23 cellular contexts compared by ENCODE assay signal in the genomic region with DNA sequence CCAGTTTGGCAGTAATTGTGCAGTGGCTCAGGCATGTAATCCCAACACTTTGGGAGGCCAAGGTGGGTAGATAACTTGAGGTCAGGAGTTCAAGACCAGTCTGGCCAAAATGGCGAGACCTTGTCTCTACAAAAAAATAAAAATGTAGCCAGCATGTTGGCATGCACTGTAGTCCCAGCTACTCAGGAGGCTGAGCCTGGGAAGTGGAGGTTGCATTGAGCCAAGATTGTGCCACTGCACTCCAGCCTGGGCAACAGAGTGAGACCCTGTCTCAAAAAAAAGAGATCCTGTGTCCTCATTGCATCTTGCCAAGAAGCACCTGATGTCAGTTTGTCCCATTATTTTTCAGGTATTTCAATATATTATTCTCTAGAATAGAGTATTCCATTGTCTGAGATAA.
A peak's percentile ranks its signal among the peaks of the same experiment; 100 is the strongest.
DNase-seq lines count a peak whose midpoint lies in the region; ATAC-seq, FAIRE-seq and TF ChIP-seq lines count a peak whose summit lies in the region.
"Had no signal": no experiment of that assay in that cellular context is flagged by ENCODE, and none has a peak within 500 bp of the region (broad histone marks: within the 10 kb centered on the region; RNA-seq: fewer than 3 reads in every experiment).

No MANE protein-coding gene starts in this region.

- peaks cover 0 to 3% (median 0%) of the 10 kb centered on the region in 3 experiments for H3K36me3 ChIP-seq in naive thymus-derived CD4-positive, alpha-beta T cell (ENCODE audit: control insufficient read depth in 2 of 3, insufficient read depth in 3 of 3, low read length in 3 of 3)
- H3K36me3 ChIP-seq: lower lobe of right lung had no signal

- peaks cover 73% of the 10 kb centered on the region for H3K4me1 Mint-ChIP-seq in CD4-positive, alpha-beta T cell (ENCODE audit: low read depth)
- peaks cover 16% of the 10 kb centered on the region for H3K4me1 Mint-ChIP-seq in WTC11
- H3K4me1 Mint-ChIP-seq in naive thymus-derived CD4-positive, alpha-beta T cell, result peaks cover 49 to 81% (median 75%) of the 10 kb centered on the region in 7 donors

- peak overlapping the region; percentile 55 for H3K4me2 ChIP-seq in A549
- H3K4me2 ChIP-seq: KMS-11 had no signal

- ATAC-seq in A549 (no peak), WTC11 (no peak)
- no peak for ATAC-seq in CD4-positive, alpha-beta T cell (ENCODE audit: poor library complexity)
- no peak for ATAC-seq in naive thymus-derived CD4-positive, alpha-beta T cell
- ATAC-seq: lower lobe of right lung had no signal

- H3K9me3 ChIP-seq in A549, result no peaks in the 10 kb centered on the region
- no peaks in the 10 kb centered on the region for H3K9me3 ChIP-seq in CD4-positive, alpha-beta T cell (ENCODE audit: control insufficient read depth, low read length)
- H3K9me3 ChIP-seq in naive thymus-derived CD4-positive, alpha-beta T cell (ENCODE audit: control insufficient read depth in 2 of 3, low read length in 3 of 3), result no peaks in the 10 kb centered on the region
- H3K9me3 ChIP-seq: Caco-2, lower lobe of right lung, testis had no signal

- no peak for FAIRE-seq in A549 (lab: Jason Lieb, UNC)
- FAIRE-seq: keratinocyte had no signal

- H3K4me3 ChIP-seq in A549, result no peak overlapping the region
- H3K4me3 ChIP-seq in naive thymus-derived CD4-positive, alpha-beta T cell (ENCODE audit: low read length), result no peak overlapping the region
- H3K4me3 ChIP-seq: lower lobe of right lung, testis had no signal

- CTCF ChIA-PET in A549 (lab: Yijun Ruan, JAX), result interaction anchor here (1.1 to 2.2 kb wide), 3 partner anchors 109 to 294 kb away, joined by 4 to 6 read pairs (median 4); no protein-coding TSS in a partner anchor
- CTCF ChIA-PET in CD4-positive, alpha-beta T cell (lab: Charles Lee), result interaction anchor here (0.7 kb wide), 1 partner anchor 981 kb away, joined by 3 read pairs; no protein-coding TSS in a partner anchor
- CTCF ChIA-PET in WTC11 (lab: Charles Lee), result interaction anchor here (0.6 kb wide), 1 partner anchor 42 kb away, joined by 3 read pairs; no protein-coding TSS in a partner anchor
- CTCF ChIA-PET in naive thymus-derived CD4-positive, alpha-beta T cell (lab: Charles Lee), result interaction anchor here (0.6 to 1.1 kb wide), 2 partner anchors 10 to 22 kb away, joined by 3 read pairs; no protein-coding TSS in a partner anchor

- no peaks in the 10 kb centered on the region for H3K27me3 ChIP-seq in CD4-positive, alpha-beta T cell (ENCODE audit: control insufficient read depth, insufficient read depth, low read length)
- H3K27me3 ChIP-seq in naive thymus-derived CD4-positive, alpha-beta T cell (ENCODE audit: control insufficient read depth in 2 of 2, insufficient read depth in 2 of 2, low read length in 2 of 2), result no peaks in the 10 kb centered on the region
- H3K27me3 ChIP-seq: testis had no signal

- TF ChIP-seq RAD21 in A549 (conservative IDR thresholded peaks at IDR 0.05 in 1 of 2, IDR thresholded peaks at IDR 0.05 in 1 of 2), result no peak

- TF ChIP-seq CTCF in A549 (IDR thresholded peaks at IDR 0.05), result no peak
- TF ChIP-seq CTCF in CD4-positive, alpha-beta T cell (IDR thresholded peaks at IDR 0.05), result no peak
- TF ChIP-seq CTCF in WTC11 (IDR thresholded peaks at IDR 0.05), result no peak

- POLR2A ChIA-PET in A549 (lab: Yijun Ruan, JAX) (no interaction called here), WTC11 (lab: Charles Lee) (no interaction called here)
- POLR2A ChIA-PET in CD4-positive, alpha-beta T cell (lab: Charles Lee), result interaction anchor here (1.0 to 1.1 kb wide), 2 partner anchors 22 to 61 kb away, joined by 3 read pairs; no protein-coding TSS in a partner anchor
- POLR2A ChIA-PET in naive thymus-derived CD4-positive, alpha-beta T cell (lab: Charles Lee), result interaction anchor here (1.0 to 2.6 kb wide), 6 partner anchors 17 to 60 kb away, joined by 3 to 15 read pairs (median 4); no protein-coding TSS in a partner anchor

- H3K4me1 ChIP-seq in A549, result peaks cover 42% of the 10 kb centered on the region
- H3K4me1 ChIP-seq in naive thymus-derived CD4-positive, alpha-beta T cell (ENCODE audit: control insufficient read depth in 2 of 2, insufficient read depth in 2 of 2, low read length in 2 of 2), result peaks cover 22 to 59% of the 10 kb centered on the region in 2 donors
- H3K4me1 ChIP-seq: Caco-2 had no signal

- TF ChIP-seq EP300 in A549 (IDR thresholded peaks at IDR 0.05), result no peak

- intact Hi-C loops in CD4-positive, alpha-beta T cell (cut with DNase I, micrococcal nuclease), result loop anchor here in 1 of 2 experiments (2.0 to 10.0 kb wide), 2 partner anchors 15 to 197 kb away; no protein-coding TSS in a partner anchor
- intact Hi-C loops in naive thymus-derived CD4-positive, alpha-beta T cell (cut with micrococcal nuclease), result loop anchor here in 1 of 2 donors (10.0 kb wide), 1 partner anchor 187 kb away; no protein-coding TSS in a partner anchor

- peak overlapping the region; percentile 34 to 70; a peak in 4 of 6 replicates for H3K27ac ChIP-seq in A549
- H3K27ac ChIP-seq in CD4-positive, alpha-beta T cell (ENCODE audit: low read depth, low read length), result no peak overlapping the region
- H3K27ac ChIP-seq in naive thymus-derived CD4-positive, alpha-beta T cell (ENCODE audit: low read depth, low read length), result no peak overlapping the region
- H3K27ac ChIP-seq: KMS-11, lower lobe of right lung, testis had no signal

- 83% methylated on average over 1 of the region's 1 CpG for WGBS in A549 (ENCODE audit: missing lambda C conversion rate)

- no peak for TF ChIP-seq POLR2A in A549 (IDR thresholded peaks at IDR 0.05; ENCODE audit: low read length)

- H3K4me3 Mint-ChIP-seq in CD4-positive, alpha-beta T cell, result no peak overlapping the region
- no peak overlapping the region for H3K4me3 Mint-ChIP-seq in WTC11
- H3K4me3 Mint-ChIP-seq in naive thymus-derived CD4-positive, alpha-beta T cell, result peak overlapping the region in 1 of 10 donors; percentile 3

- no peaks in the 10 kb centered on the region for H3K9me3 Mint-ChIP-seq in CD4-positive, alpha-beta T cell
- no peaks in the 10 kb centered on the region for H3K9me3 Mint-ChIP-seq in WTC11
- no peaks in the 10 kb centered on the region for H3K9me3 Mint-ChIP-seq in naive thymus-derived CD4-positive, alpha-beta T cell

- no peak for DNase-seq in A549 (ENCODE audit: low read depth in 1 of 2, low spot score in 1 of 2)
- DNase-seq in CD4-positive, alpha-beta T cell, result no peak
- no peak for DNase-seq in WTC11 (ENCODE audit: low spot score)
- DNase-seq in naive thymus-derived CD4-positive, alpha-beta T cell, result no peak
- no peak for DNase-seq in GM19240 (ENCODE audit: insufficient read length, low spot score)
- DNase-seq in foreskin melanocyte, result no peak
- no peak for DNase-seq in activated CD4-positive, alpha-beta T cell treated with anti-CD3 and anti-CD28 coated beads, Interleukin-2, amount 50 U/mL, for 48 hours
- no peak for DNase-seq in retina
- DNase-seq: activated effector memory CD4-positive, alpha-beta T cell treated with Interleukin-2 at 50 U/mL for 16 hours; amygdala; caudate nucleus; DND-41; H7; hypothalamus; lower lobe of right lung; NCI-H187; occipital lobe; stimulated activated CD4-positive, alpha-beta T cell treated with anti-CD3 and anti-CD28 coated beads, Interleukin-15, amount 100 ng/mL, for 24 hours; T-helper 9 cell; testis had no signal

- no peaks in the 10 kb centered on the region for H3K27me3 Mint-ChIP-seq in CD4-positive, alpha-beta T cell
- peaks cover 6% of the 10 kb centered on the region; the same call in 1 of the 2 replicates for H3K27me3 Mint-ChIP-seq in WTC11 (ENCODE audit: low read depth)
- H3K27me3 Mint-ChIP-seq in naive thymus-derived CD4-positive, alpha-beta T cell, result no peaks in the 10 kb centered on the region

- peak overlapping the region; percentile 98 for H3K27ac Mint-ChIP-seq in CD4-positive, alpha-beta T cell
- H3K27ac Mint-ChIP-seq in WTC11, result no peak overlapping the region
- peak overlapping the region; percentile 31 to 99 (median 97) for H3K27ac Mint-ChIP-seq in naive thymus-derived CD4-positive, alpha-beta T cell

- peaks cover 61% of the 10 kb centered on the region for H3K36me3 Mint-ChIP-seq in CD4-positive, alpha-beta T cell (ENCODE audit: low read depth)
- H3K36me3 Mint-ChIP-seq in WTC11, result no peaks in the 10 kb centered on the region
- peaks cover 4 to 48% (median 25%) of the 10 kb centered on the region in 5 donors for H3K36me3 Mint-ChIP-seq in naive thymus-derived CD4-positive, alpha-beta T cell

TF ChIP-seq in A549, 52 proteins besides CTCF, POLR2A, EP300 and RAD21 (continues in another document):
- TF ChIP-seq HOXB5 (CRISPR knock-in tag; IDR thresholded peaks at IDR 0.05) (no peak), CBX8 (IDR thresholded peaks at IDR 0.05) (no peak)
- TF ChIP-seq, protein P1, sequence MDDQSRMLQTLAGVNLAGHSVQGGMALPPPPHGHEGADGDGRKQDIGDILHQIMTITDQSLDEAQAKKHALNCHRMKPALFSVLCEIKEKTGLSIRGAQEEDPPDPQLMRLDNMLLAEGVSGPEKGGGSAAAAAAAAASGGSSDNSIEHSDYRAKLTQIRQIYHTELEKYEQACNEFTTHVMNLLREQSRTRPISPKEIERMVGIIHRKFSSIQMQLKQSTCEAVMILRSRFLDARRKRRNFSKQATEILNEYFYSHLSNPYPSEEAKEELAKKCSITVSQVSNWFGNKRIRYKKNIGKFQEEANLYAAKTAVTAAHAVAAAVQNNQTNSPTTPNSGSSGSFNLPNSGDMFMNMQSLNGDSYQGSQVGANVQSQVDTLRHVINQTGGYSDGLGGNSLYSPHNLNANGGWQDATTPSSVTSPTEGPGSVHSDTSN (IDR thresholded peaks at IDR 0.05), result no peak

TF ChIP-seq in WTC11, 78 proteins besides CTCF, POLR2A, EP300 and RAD21:
- peak; percentile 84; the same call in 1 of the 2 replicates for TF ChIP-seq ZNF121 (CRISPR knock-in tag; IDR thresholded peaks at IDR 0.05)
- TF ChIP-seq RORB (CRISPR knock-in tag; IDR thresholded peaks at IDR 0.05), result no peak
TF ChIP-seq in WTC11: peak in this region for 1.

Comparison
In these comparisons a context has a peak if more than half of its experiments do, and no peak if none do; other contexts are left out.
1. H3K27ac ChIP-seq: peak in A549 (2 of 2); none in CD4-positive, alpha-beta T cell (single experiment) and naive thymus-derived CD4-positive, alpha-beta T cell (single experiment).
2. POLR2A ChIA-PET loops: an anchor here in CD4-positive, alpha-beta T cell (1.0 to 1.1 kb wide) and naive thymus-derived CD4-positive, alpha-beta T cell (1.0 to 2.6 kb wide); none called in A549 and WTC11.